10 cellular contexts compared by ENCODE assay signal in genomic region chr10:98374176-98374969, GRCh38. TPM values are rescaled to one million over a fixed set of nuclear protein-coding genes. Genes with fewer than 3 reads are reported as not detected.
DNase-seq lines count a peak whose midpoint lies in the region; ATAC-seq and TF ChIP-seq lines count a peak whose summit lies in the region.
"Had no signal": no experiment of that assay in that cellular context is flagged by ENCODE, and none has a peak within 500 bp of the region (broad histone marks: within the 10 kb centered on the region; RNA-seq: fewer than 3 reads in every experiment).

No MANE protein-coding gene starts in this region.

- H3F3A ChIP-seq in GM23338 (replicated peaks; ENCODE audit: low read depth), result no peaks in the 10 kb centered on the region

- no peaks in the 10 kb centered on the region for H3K36me3 ChIP-seq in GM23338 (ENCODE audit: insufficient read depth)

- peaks cover 19% of the 10 kb centered on the region for H3K4me1 Mint-ChIP-seq in GM23338
- H3K4me1 Mint-ChIP-seq in progenitor cell of endocrine pancreas (ENCODE audit: low read depth), result peaks cover 1% of the 10 kb centered on the region

- no peak overlapping the region for H3K4me2 ChIP-seq in GM23338

- peak overlapping the region; percentile 49; the same call in 1 of the 2 replicates for H3K27ac Mint-ChIP-seq in GM23338
- peak overlapping the region; percentile 30 for H3K27ac Mint-ChIP-seq in progenitor cell of endocrine pancreas

- no peak for DNase-seq in GM23338 (ENCODE audit: low spot score)
- peak; percentile 54 for DNase-seq in NCI-H2196 treated with DMSO at 0.1 percent for 48 hours (lab: John Stamatoyannopoulos, UW; ENCODE audit: unreplicated experiment)
- DNase-seq in epithelial cell of proximal tubule (ENCODE audit: low read depth), result peak; percentile 4
- no peak for DNase-seq in progenitor cell of endocrine pancreas (ENCODE audit: low spot score, unreplicated experiment)
- DNase-seq in NCI-H1436 treated with DMSO at 0.1 percent for 48 hours (lab: John Stamatoyannopoulos, UW), result no peak
- no peak for DNase-seq in D341Med (ENCODE audit: low spot score)
- no peak for DNase-seq in NAMALWA (ENCODE audit: low spot score)
- DNase-seq: activated T-cell treated with anti-CD3 and anti-CD28 coated beads, Interleukin-2, amount 50 U/mL, for 48 hours; NCI-H446 treated with DMSO at 0.1 percent for 48 hours had no signal

- no peaks in the 10 kb centered on the region for H3K9me2 ChIP-seq in GM23338 (ENCODE audit: insufficient read depth)

- peaks cover 2% of the 10 kb centered on the region for H3K27me3 Mint-ChIP-seq in GM23338 (ENCODE audit: insufficient read depth, low read depth, poor library complexity)
- H3K27me3 Mint-ChIP-seq in progenitor cell of endocrine pancreas, result peaks cover 5% of the 10 kb centered on the region

- TF ChIP-seq CTCF in GM23338 (conservative IDR thresholded peaks at IDR 0.05; ENCODE audit: low read depth in 2 of 2), result no peak
- no peak for TF ChIP-seq CTCF in epithelial cell of proximal tubule (conservative IDR thresholded peaks at IDR 0.05; ENCODE audit: low read depth, low read length)
- no peak for TF ChIP-seq CTCF in progenitor cell of endocrine pancreas (IDR thresholded peaks at IDR 0.05; ENCODE audit: unreplicated experiment)

- H3K4me3 ChIP-seq in GM23338 (no peak overlapping the region), epithelial cell of proximal tubule (ENCODE audit: low read depth, low read length) (no peak overlapping the region)

- H3K4me1 ChIP-seq in GM23338 (ENCODE audit: insufficient read depth), result peaks cover 6% of the 10 kb centered on the region; the same call in 1 of the 2 replicates

- no peaks in the 10 kb centered on the region for H4K20me1 ChIP-seq in GM23338 (replicated peaks; ENCODE audit: insufficient read depth)

- no peaks in the 10 kb centered on the region for H3K79me2 ChIP-seq in GM23338 (replicated peaks; ENCODE audit: insufficient read depth)

- ATAC-seq in GM23338 (peak; percentile 58), GM18873 (IDR thresholded peaks at IDR 0.05; ENCODE audit: low FRiP score, unreplicated experiment) (no peak)

- no peak overlapping the region for H3K27ac ChIP-seq in GM23338 (ENCODE audit: low read depth)

- H3K4me3 Mint-ChIP-seq in GM23338 (no peak overlapping the region), progenitor cell of endocrine pancreas (ENCODE audit: low read depth) (no peak overlapping the region)

- H3K36me3 Mint-ChIP-seq in GM23338 (ENCODE audit: low read depth) (no peaks in the 10 kb centered on the region), progenitor cell of endocrine pancreas (ENCODE audit: insufficient read depth) (no peaks in the 10 kb centered on the region)

- peaks cover 9% of the 10 kb centered on the region; the same call in 2 of the 3 replicates for H3K9me3 Mint-ChIP-seq in GM23338
- no peaks in the 10 kb centered on the region for H3K9me3 Mint-ChIP-seq in progenitor cell of endocrine pancreas (ENCODE audit: low read depth)

- 0 out of 2 replicates have a peak overlapping the region, but pooled peaks have one; percentile 38 for H2AFZ ChIP-seq in GM23338

- H3K27me3 ChIP-seq in GM23338 (ENCODE audit: insufficient read depth), result no peaks in the 10 kb centered on the region

TF ChIP-seq in GM23338, 12 proteins besides CTCF, POLR2A, EP300 and RAD21:
- no peak for TF ChIP-seq STAT1 (IDR thresholded peaks at IDR 0.05; ENCODE audit: unreplicated experiment)
- TF ChIP-seq REST (IDR thresholded peaks at IDR 0.05; ENCODE audit: unreplicated experiment), result no peak
- no peak for TF ChIP-seq NANOG (IDR thresholded peaks at IDR 0.05; ENCODE audit: borderline replicate concordance)
- TF ChIP-seq ETS1 (IDR thresholded peaks at IDR 0.05), result no peak
- TF ChIP-seq CREB1 (CRISPR knock-in tag; IDR thresholded peaks at IDR 0.05; ENCODE audit: low read depth), result no peak

RNA-seq across cellular contexts. Expression of gene PYROXD2, which starts 40.6 kb away (rescaled TPM):
- 0.12 and 1.3 TPM in 2 replicates for total RNA-seq in GM23338 (2014; rRNA removed; shearing (Covaris generic))
- polyA plus RNA-seq in GM23338 (2016; fragmentation: Nextera tagmentation; extraction: Ambion mirVana), result 2.2 and 2.6 TPM in 2 replicates
- total RNA-seq in epithelial cell of proximal tubule (3.7 and 5.8 TPM in 2 replicates), progenitor cell of endocrine pancreas (13.3 and 15.8 TPM in 2 replicates)

Comparison
In these comparisons a context has a peak if more than half of its experiments do, and no peak if none do; other contexts are left out.
1. DNase-seq: peak in NCI-H2196 treated with DMSO at 0.1 percent for 48 hours (single experiment) and epithelial cell of proximal tubule (single experiment); none in GM23338 (single experiment), progenitor cell of endocrine pancreas (single experiment), NCI-H1436 treated with DMSO at 0.1 percent for 48 hours (single experiment), D341Med (single experiment) and NAMALWA (single experiment).